ENCODE assay signal across 13 cellular contexts in the genomic region with DNA sequence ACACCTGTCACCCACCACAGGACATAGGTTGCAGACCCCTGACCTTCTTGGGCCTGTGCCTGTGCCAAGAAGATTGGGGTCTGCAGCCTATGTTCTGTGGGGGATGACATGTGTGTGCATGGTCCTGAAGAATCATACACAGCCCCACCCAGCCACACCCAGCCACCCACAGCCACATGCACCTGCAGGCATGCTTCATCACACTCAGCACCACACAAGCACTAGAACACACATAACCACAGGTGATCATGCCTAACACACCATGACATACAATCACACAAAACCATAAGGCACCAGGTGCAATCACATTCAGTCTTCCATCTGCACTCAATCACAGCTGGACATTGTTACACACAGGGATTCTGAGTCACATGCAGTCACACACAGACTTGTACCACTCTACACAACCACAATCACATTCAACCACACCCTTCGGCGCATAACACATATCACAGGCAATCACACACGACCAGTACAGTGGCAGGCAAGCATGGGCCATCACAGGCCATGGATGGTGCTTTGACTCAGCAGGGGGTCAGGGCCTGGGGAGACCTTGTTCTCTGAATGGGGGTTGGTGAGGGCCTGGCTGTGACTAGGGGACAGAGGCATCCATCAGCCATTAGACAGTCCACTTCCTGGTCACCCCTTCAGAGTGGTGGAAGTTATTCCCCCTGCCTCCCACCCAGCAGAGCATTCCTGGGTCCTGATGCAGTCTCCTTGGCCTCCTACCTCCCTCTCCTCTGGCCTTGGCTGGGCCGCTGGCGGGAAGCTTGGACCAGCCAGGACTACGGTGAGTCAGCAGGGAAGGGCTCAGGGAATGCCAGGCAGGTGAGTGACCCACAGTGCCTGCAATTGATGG. TPM values are rescaled to one million over a fixed set of nuclear protein-coding genes. Genes with fewer than 3 reads are reported as not detected.
A peak's percentile ranks its signal among the peaks of the same experiment; 100 is the strongest.
DNase-seq lines count a peak whose midpoint lies in the region; ATAC-seq and TF ChIP-seq lines count a peak whose summit lies in the region.
"Had no signal": no experiment of that assay in that cellular context is flagged by ENCODE, and none has a peak within 500 bp of the region (broad histone marks: within the 10 kb centered on the region; RNA-seq: fewer than 3 reads in every experiment).

No MANE protein-coding gene starts in this region.

- 95 to 99% methylated on average over 4 to 6 of the region's 6 CpGs for WGBS in thyroid gland, 2 donors

- H3K27ac ChIP-seq in RWPE2 (ENCODE audit: poor library complexity, severe bottlenecking) (peak overlapping the region; percentile 13), foreskin keratinocyte (no peak overlapping the region), thyroid gland (no peak overlapping the region)
- H3K27ac ChIP-seq in CD8-positive, alpha-beta T cell (ENCODE audit: low read depth, low read length), result no peak overlapping the region
- H3K27ac ChIP-seq: epithelial cell of prostate had no signal

- H3K36me3 ChIP-seq in RWPE2 (ENCODE audit: low read depth), result no peaks in the 10 kb centered on the region
- no peaks in the 10 kb centered on the region for H3K36me3 ChIP-seq in CD8-positive, alpha-beta T cell (ENCODE audit: insufficient read depth, low read length)
- no peaks in the 10 kb centered on the region for H3K36me3 ChIP-seq in thyroid gland

- peak overlapping the region; percentile 8 for H3K27ac Mint-ChIP-seq in activated CD8-positive, alpha-beta memory T cell treated with anti-CD3 and anti-CD28 coated beads, Interleukin-2, amount 10 ng/mL, durations not matched to agents 7 days and 5 days
- no peak overlapping the region for H3K27ac Mint-ChIP-seq in CD8-positive, alpha-beta T cell
- H3K27ac Mint-ChIP-seq: T-cell had no signal

- H3K9me3 ChIP-seq in RWPE2 (ENCODE audit: severe bottlenecking), result no peaks in the 10 kb centered on the region
- no peaks in the 10 kb centered on the region for H3K9me3 ChIP-seq in CD8-positive, alpha-beta T cell (ENCODE audit: low read length)
- H3K9me3 ChIP-seq in thyroid gland, result no peaks in the 10 kb centered on the region

- no peak for ATAC-seq in activated CD8-positive, alpha-beta memory T cell treated with anti-CD3 and anti-CD28 coated beads, Interleukin-2, amount 10 ng/mL, durations not matched to agents 7 days and 5 days
- peak; percentile 97 for ATAC-seq in RWPE2 (ENCODE audit: low read depth)
- ATAC-seq in foreskin keratinocyte, result peak; percentile 31
- peak; percentile 15 for ATAC-seq in stimulated activated naive CD8-positive, alpha-beta T cell treated with anti-CD3 and anti-CD28 coated beads, Interleukin-15, Interleukin-2, amounts not matched to agents 100 U/mL and 50 U/mL, for 24 hours
- no peak for ATAC-seq in CD8-positive, alpha-beta T cell
- ATAC-seq: T-cell had no signal

- H3K27me3 ChIP-seq in RWPE2 (ENCODE audit: insufficient read depth, poor library complexity, severe bottlenecking), result no peaks in the 10 kb centered on the region
- H3K27me3 ChIP-seq in foreskin keratinocyte, result peaks cover 5% of the 10 kb centered on the region
- H3K27me3 ChIP-seq in CD8-positive, alpha-beta T cell (ENCODE audit: insufficient read depth, low read length), result no peaks in the 10 kb centered on the region
- no peaks in the 10 kb centered on the region for H3K27me3 ChIP-seq in thyroid gland

- CTCF ChIA-PET in activated CD8-positive, alpha-beta memory T cell treated with anti-CD3 and anti-CD28 coated beads, Interleukin-2, amount 10 ng/mL, durations not matched to agents 7 days and 5 days (lab: Charles Lee), result interaction anchor here (2.7 to 8.5 kb wide), 3 partner anchors 14 to 31 kb away, joined by 7 to 111 read pairs (median 8); no protein-coding TSS in a partner anchor
- CTCF ChIA-PET in CD8-positive, alpha-beta T cell (lab: Charles Lee), result interaction anchor here (4.0 kb wide), 1 partner anchor 32 kb away, joined by 35 read pairs; no protein-coding TSS in a partner anchor

- H3K9me3 Mint-ChIP-seq in activated CD8-positive, alpha-beta memory T cell treated with anti-CD3 and anti-CD28 coated beads, Interleukin-2, amount 10 ng/mL, durations not matched to agents 7 days and 5 days (ENCODE audit: low read depth), result no peaks in the 10 kb centered on the region
- no peaks in the 10 kb centered on the region for H3K9me3 Mint-ChIP-seq in CD8-positive, alpha-beta T cell
- H3K9me3 Mint-ChIP-seq: T-cell had no signal

- intact Hi-C loops in CD8-positive, alpha-beta T cell (cut with DNase I, micrococcal nuclease), result no loop called here
- intact Hi-C loops in thyroid gland (cut with DNase I), result no loop called here

- no peaks in the 10 kb centered on the region for H3K36me3 Mint-ChIP-seq in activated CD8-positive, alpha-beta memory T cell treated with anti-CD3 and anti-CD28 coated beads, Interleukin-2, amount 10 ng/mL, durations not matched to agents 7 days and 5 days
- H3K36me3 Mint-ChIP-seq in CD8-positive, alpha-beta T cell, result no peaks in the 10 kb centered on the region
- H3K36me3 Mint-ChIP-seq: T-cell had no signal

- peaks cover 2% of the 10 kb centered on the region for H3K27me3 Mint-ChIP-seq in activated CD8-positive, alpha-beta memory T cell treated with anti-CD3 and anti-CD28 coated beads, Interleukin-2, amount 10 ng/mL, durations not matched to agents 7 days and 5 days
- no peaks in the 10 kb centered on the region for H3K27me3 Mint-ChIP-seq in CD8-positive, alpha-beta T cell (ENCODE audit: low read depth)
- H3K27me3 Mint-ChIP-seq: T-cell had no signal

- POLR2A ChIA-PET in CD8-positive, alpha-beta T cell (lab: Charles Lee), result interaction anchor here (2.1 kb wide), 1 partner anchor 176 kb away, joined by 5 read pairs; the partner anchor contains the start of gene AHCYL1

- H3K4me3 ChIP-seq in RWPE2 (ENCODE audit: severe bottlenecking), result no peak overlapping the region
- H3K4me3 ChIP-seq in CD8-positive, alpha-beta T cell (ENCODE audit: low read depth, low read length), result no peak overlapping the region
- H3K4me3 ChIP-seq in thyroid gland (replicated peaks in 1 of 3), result no peak overlapping the region

- no peak for TF ChIP-seq POLR2A in thyroid gland (IDR thresholded peaks at IDR 0.05)

- no peak overlapping the region for H3K4me3 Mint-ChIP-seq in activated CD8-positive, alpha-beta memory T cell treated with anti-CD3 and anti-CD28 coated beads, Interleukin-2, amount 10 ng/mL, durations not matched to agents 7 days and 5 days
- no peak overlapping the region for H3K4me3 Mint-ChIP-seq in CD8-positive, alpha-beta T cell
- H3K4me3 Mint-ChIP-seq: T-cell had no signal

- no peak for TF ChIP-seq CTCF in RWPE2 (IDR thresholded peaks at IDR 0.05; ENCODE audit: poor library complexity, severe bottlenecking)
- TF ChIP-seq CTCF in foreskin keratinocyte (conservative IDR thresholded peaks at IDR 0.05), result no peak
- TF ChIP-seq CTCF in CD8-positive, alpha-beta T cell (IDR thresholded peaks at IDR 0.05), result no peak
- no peak for TF ChIP-seq CTCF in thyroid gland (IDR thresholded peaks at IDR 0.05)

- no peak for DNase-seq in activated CD8-positive, alpha-beta memory T cell treated with anti-CD3 and anti-CD28 coated beads, Interleukin-2, amount 10 ng/mL, durations not matched to agents 7 days and 5 days
- no peak for DNase-seq in activated CD8-positive, alpha-beta memory T cell treated with anti-CD3 and anti-CD28 coated beads, Interleukin-2, amount 50 U/mL, for 4 hours
- no peak for DNase-seq in RWPE2 (ENCODE audit: low spot score)
- peak in 1 of 2 donors; percentile 25 for DNase-seq in foreskin keratinocyte
- DNase-seq in stimulated activated naive CD8-positive, alpha-beta T cell treated with anti-CD3 and anti-CD28 coated beads, Interleukin-15, Interleukin-2, amounts not matched to agents 100 U/mL and 50 U/mL, for 24 hours, result no peak
- no peak for DNase-seq in CD8-positive, alpha-beta T cell
- DNase-seq in thyroid gland, result no peak
- no peak for DNase-seq in AML-193 (lab: John Stamatoyannopoulos, UW)
- DNase-seq: NCI-H1436 treated with DMSO at 0.1 percent for 48 hours; stimulated activated CD4-positive, alpha-beta T cell treated with anti-CD3 and anti-CD28 coated beads, Interleukin-15, amount 100 ng/mL, for 24 hours; T-cell had no signal

- peaks cover 48% of the 10 kb centered on the region for H3K4me1 Mint-ChIP-seq in activated CD8-positive, alpha-beta memory T cell treated with anti-CD3 and anti-CD28 coated beads, Interleukin-2, amount 10 ng/mL, durations not matched to agents 7 days and 5 days
- H3K4me1 Mint-ChIP-seq in CD8-positive, alpha-beta T cell (ENCODE audit: low read depth), result peaks cover 26% of the 10 kb centered on the region

- H3K4me1 ChIP-seq in RWPE2 (ENCODE audit: insufficient read depth, poor library complexity, severe bottlenecking) (peaks cover 6% of the 10 kb centered on the region), foreskin keratinocyte (no peaks in the 10 kb centered on the region), thyroid gland (no peaks in the 10 kb centered on the region)
- H3K4me1 ChIP-seq in CD8-positive, alpha-beta T cell (ENCODE audit: insufficient read depth, low read length), result peaks cover 22% of the 10 kb centered on the region

RNA-seq across cellular contexts. Expression of gene EPS8L3, which starts 44.3 kb away (rescaled TPM):
- total RNA-seq in activated CD8-positive, alpha-beta memory T cell treated with anti-CD3 and anti-CD28 coated beads, Interleukin-2, amount 10 ng/mL, durations not matched to agents 7 days and 5 days, result not detected
- total RNA-seq in foreskin keratinocyte (not detected in 2 replicates), thyroid gland (not detected)
- not detected in 2 replicates for polyA plus RNA-seq in foreskin keratinocyte
- total RNA-seq in CD8-positive, alpha-beta T cell, result not detected
- polyA plus RNA-seq: neural cell had no signal

Comparison
In these comparisons a context has a peak if more than half of its experiments do, and no peak if none do; other contexts are left out.
1. ATAC-seq: peak in RWPE2 (single experiment), foreskin keratinocyte (single experiment) and stimulated activated naive CD8-positive, alpha-beta T cell treated with anti-CD3 and anti-CD28 coated beads, Interleukin-15, Interleukin-2, amounts not matched to agents 100 U/mL and 50 U/mL, for 24 hours (single experiment); none in activated CD8-positive, alpha-beta memory T cell treated with anti-CD3 and anti-CD28 coated beads, Interleukin-2, amount 10 ng/mL, durations not matched to agents 7 days and 5 days (single experiment) and CD8-positive, alpha-beta T cell (single experiment).